Comparison of ENCODE assay signal across 1 cellular context in genomic region chr9:114387678-114388431, GRCh38.
A peak's percentile ranks its signal among the peaks of the same experiment; 100 is the strongest.
TF ChIP-seq lines count a peak whose summit lies in the region.

A gene with protein sequence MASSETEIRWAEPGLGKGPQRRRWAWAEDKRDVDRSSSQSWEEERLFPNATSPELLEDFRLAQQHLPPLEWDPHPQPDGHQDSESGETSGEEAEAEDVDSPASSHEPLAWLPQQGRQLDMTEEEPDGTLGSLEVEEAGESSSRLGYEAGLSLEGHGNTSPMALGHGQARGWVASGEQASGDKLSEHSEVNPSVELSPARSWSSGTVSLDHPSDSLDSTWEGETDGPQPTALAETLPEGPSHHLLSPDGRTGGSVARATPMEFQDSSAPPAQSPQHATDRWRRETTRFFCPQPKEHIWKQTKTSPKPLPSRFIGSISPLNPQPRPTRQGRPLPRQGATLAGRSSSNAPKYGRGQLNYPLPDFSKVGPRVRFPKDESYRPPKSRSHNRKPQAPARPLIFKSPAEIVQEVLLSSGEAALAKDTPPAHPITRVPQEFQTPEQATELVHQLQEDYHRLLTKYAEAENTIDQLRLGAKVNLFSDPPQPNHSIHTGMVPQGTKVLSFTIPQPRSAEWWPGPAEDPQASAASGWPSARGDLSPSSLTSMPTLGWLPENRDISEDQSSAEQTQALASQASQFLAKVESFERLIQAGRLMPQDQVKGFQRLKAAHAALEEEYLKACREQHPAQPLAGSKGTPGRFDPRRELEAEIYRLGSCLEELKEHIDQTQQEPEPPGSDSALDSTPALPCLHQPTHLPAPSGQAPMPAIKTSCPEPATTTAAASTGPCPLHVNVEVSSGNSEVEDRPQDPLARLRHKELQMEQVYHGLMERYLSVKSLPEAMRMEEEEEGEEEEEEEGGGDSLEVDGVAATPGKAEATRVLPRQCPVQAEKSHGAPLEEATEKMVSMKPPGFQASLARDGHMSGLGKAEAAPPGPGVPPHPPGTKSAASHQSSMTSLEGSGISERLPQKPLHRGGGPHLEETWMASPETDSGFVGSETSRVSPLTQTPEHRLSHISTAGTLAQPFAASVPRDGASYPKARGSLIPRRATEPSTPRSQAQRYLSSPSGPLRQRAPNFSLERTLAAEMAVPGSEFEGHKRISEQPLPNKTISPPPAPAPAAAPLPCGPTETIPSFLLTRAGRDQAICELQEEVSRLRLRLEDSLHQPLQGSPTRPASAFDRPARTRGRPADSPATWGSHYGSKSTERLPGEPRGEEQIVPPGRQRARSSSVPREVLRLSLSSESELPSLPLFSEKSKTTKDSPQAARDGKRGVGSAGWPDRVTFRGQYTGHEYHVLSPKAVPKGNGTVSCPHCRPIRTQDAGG (N-terminal part only) (minus strand): TSS chr9:114387982. CDS start chr9:114381333, 6,649 bp downstream.

TF ChIP-seq in GM12878, 131 proteins besides CTCF, POLR2A, EP300 and RAD21 (continued from another document and continues in another):
- TF ChIP-seq ZNF24 (IDR thresholded peaks at IDR 0.05) (0 out of 2 replicates have a peak, but pooled peaks have one; percentile 23), IKZF2 (IDR thresholded peaks at IDR 0.05) (peak; percentile 66 to 69), DPF2 (IDR thresholded peaks at IDR 0.05) (peak; percentile 40; the same call in 1 of the 2 replicates), SRF (IDR thresholded peaks at IDR 0.05; ENCODE audit: low read depth in 2 of 2, low read length in 2 of 2) (no peak), FOS (IDR thresholded peaks at IDR 0.05; ENCODE audit: borderline replicate concordance, extremely low read depth, insufficient read length) (no peak), MXI1 (IDR thresholded peaks at IDR 0.05; ENCODE audit: low read depth, low read length) (0 out of 2 replicates have a peak, but pooled peaks have one; percentile 42), SKIL (IDR thresholded peaks at IDR 0.05; ENCODE audit: low read depth, poor library complexity, severe bottlenecking) (no peak), RFX5 (IDR thresholded peaks at IDR 0.05; ENCODE audit: low read depth, low read length) (no peak), SIX5 (IDR thresholded peaks at IDR 0.05; ENCODE audit: low read depth, low read length, severe bottlenecking) (no peak), NFYA (IDR thresholded peaks at IDR 0.05; ENCODE audit: borderline replicate concordance, low read depth, low read length) (no peak), ZNF592 (IDR thresholded peaks at IDR 0.05) (no peak), ZBTB33 (IDR thresholded peaks at IDR 0.05) (no peak), NRF1 (conservative IDR thresholded peaks at IDR 0.05; ENCODE audit: low read depth, low read length) (no peak), ZNF622 (IDR thresholded peaks at IDR 0.05) (no peak), ZSCAN29 (IDR thresholded peaks at IDR 0.05) (no peak), CHD4 (IDR thresholded peaks at IDR 0.05) (no peak), MTA2 (IDR thresholded peaks at IDR 0.05; ENCODE audit: low read depth) (peak; percentile 29; the same call in 1 of the 2 replicates), SPI1 (IDR thresholded peaks at IDR 0.05; ENCODE audit: borderline replicate concordance, insufficient read depth, low read depth, low read length) (no peak), RBBP5 (conservative IDR thresholded peaks at IDR 0.05) (no peak)
- TF ChIP-seq, protein P1, sequence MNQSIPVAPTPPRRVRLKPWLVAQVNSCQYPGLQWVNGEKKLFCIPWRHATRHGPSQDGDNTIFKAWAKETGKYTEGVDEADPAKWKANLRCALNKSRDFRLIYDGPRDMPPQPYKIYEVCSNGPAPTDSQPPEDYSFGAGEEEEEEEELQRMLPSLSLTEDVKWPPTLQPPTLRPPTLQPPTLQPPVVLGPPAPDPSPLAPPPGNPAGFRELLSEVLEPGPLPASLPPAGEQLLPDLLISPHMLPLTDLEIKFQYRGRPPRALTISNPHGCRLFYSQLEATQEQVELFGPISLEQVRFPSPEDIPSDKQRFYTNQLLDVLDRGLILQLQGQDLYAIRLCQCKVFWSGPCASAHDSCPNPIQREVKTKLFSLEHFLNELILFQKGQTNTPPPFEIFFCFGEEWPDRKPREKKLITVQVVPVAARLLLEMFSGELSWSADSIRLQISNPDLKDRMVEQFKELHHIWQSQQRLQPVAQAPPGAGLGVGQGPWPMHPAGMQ (IDR thresholded peaks at IDR 0.05; ENCODE audit: borderline replicate concordance), result no peak
- TF ChIP-seq, protein P2, sequence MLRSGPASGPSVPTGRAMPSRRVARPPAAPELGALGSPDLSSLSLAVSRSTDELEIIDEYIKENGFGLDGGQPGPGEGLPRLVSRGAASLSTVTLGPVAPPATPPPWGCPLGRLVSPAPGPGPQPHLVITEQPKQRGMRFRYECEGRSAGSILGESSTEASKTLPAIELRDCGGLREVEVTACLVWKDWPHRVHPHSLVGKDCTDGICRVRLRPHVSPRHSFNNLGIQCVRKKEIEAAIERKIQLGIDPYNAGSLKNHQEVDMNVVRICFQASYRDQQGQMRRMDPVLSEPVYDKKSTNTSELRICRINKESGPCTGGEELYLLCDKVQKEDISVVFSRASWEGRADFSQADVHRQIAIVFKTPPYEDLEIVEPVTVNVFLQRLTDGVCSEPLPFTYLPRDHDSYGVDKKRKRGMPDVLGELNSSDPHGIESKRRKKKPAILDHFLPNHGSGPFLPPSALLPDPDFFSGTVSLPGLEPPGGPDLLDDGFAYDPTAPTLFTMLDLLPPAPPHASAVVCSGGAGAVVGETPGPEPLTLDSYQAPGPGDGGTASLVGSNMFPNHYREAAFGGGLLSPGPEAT (IDR thresholded peaks at IDR 0.05; ENCODE audit: low read depth), result peak; percentile 34; the same call in 1 of the 2 replicates
- TF ChIP-seq, protein P3, sequence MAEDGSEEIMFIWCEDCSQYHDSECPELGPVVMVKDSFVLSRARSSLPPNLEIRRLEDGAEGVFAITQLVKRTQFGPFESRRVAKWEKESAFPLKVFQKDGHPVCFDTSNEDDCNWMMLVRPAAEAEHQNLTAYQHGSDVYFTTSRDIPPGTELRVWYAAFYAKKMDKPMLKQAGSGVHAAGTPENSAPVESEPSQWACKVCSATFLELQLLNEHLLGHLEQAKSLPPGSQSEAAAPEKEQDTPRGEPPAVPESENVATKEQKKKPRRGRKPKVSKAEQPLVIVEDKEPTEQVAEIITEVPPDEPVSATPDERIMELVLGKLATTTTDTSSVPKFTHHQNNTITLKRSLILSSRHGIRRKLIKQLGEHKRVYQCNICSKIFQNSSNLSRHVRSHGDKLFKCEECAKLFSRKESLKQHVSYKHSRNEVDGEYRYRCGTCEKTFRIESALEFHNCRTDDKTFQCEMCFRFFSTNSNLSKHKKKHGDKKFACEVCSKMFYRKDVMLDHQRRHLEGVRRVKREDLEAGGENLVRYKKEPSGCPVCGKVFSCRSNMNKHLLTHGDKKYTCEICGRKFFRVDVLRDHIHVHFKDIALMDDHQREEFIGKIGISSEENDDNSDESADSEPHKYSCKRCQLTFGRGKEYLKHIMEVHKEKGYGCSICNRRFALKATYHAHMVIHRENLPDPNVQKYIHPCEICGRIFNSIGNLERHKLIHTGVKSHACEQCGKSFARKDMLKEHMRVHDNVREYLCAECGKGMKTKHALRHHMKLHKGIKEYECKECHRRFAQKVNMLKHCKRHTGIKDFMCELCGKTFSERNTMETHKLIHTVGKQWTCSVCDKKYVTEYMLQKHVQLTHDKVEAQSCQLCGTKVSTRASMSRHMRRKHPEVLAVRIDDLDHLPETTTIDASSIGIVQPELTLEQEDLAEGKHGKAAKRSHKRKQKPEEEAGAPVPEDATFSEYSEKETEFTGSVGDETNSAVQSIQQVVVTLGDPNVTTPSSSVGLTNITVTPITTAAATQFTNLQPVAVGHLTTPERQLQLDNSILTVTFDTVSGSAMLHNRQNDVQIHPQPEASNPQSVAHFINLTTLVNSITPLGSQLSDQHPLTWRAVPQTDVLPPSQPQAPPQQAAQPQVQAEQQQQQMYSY (CRISPR knock-in tag; IDR thresholded peaks at IDR 0.05), result no peak
- TF ChIP-seq, protein P4, sequence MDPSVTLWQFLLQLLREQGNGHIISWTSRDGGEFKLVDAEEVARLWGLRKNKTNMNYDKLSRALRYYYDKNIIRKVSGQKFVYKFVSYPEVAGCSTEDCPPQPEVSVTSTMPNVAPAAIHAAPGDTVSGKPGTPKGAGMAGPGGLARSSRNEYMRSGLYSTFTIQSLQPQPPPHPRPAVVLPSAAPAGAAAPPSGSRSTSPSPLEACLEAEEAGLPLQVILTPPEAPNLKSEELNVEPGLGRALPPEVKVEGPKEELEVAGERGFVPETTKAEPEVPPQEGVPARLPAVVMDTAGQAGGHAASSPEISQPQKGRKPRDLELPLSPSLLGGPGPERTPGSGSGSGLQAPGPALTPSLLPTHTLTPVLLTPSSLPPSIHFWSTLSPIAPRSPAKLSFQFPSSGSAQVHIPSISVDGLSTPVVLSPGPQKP (IDR thresholded peaks at IDR 0.05; ENCODE audit: low read depth, low read length), result no peak
- TF ChIP-seq, protein P5, sequence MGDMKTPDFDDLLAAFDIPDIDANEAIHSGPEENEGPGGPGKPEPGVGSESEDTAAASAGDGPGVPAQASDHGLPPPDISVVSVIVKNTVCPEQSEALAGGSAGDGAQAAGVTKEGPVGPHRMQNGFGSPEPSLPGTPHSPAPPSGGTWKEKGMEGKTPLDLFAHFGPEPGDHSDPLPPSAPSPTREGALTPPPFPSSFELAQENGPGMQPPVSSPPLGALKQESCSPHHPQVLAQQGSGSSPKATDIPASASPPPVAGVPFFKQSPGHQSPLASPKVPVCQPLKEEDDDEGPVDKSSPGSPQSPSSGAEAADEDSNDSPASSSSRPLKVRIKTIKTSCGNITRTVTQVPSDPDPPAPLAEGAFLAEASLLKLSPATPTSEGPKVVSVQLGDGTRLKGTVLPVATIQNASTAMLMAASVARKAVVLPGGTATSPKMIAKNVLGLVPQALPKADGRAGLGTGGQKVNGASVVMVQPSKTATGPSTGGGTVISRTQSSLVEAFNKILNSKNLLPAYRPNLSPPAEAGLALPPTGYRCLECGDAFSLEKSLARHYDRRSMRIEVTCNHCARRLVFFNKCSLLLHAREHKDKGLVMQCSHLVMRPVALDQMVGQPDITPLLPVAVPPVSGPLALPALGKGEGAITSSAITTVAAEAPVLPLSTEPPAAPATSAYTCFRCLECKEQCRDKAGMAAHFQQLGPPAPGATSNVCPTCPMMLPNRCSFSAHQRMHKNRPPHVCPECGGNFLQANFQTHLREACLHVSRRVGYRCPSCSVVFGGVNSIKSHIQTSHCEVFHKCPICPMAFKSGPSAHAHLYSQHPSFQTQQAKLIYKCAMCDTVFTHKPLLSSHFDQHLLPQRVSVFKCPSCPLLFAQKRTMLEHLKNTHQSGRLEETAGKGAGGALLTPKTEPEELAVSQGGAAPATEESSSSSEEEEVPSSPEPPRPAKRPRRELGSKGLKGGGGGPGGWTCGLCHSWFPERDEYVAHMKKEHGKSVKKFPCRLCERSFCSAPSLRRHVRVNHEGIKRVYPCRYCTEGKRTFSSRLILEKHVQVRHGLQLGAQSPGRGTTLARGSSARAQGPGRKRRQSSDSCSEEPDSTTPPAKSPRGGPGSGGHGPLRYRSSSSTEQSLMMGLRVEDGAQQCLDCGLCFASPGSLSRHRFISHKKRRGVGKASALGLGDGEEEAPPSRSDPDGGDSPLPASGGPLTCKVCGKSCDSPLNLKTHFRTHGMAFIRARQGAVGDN (IDR thresholded peaks at IDR 0.05), result peak; percentile 89
